ENCODE assay signal across 9 cellular contexts in the genomic region with DNA sequence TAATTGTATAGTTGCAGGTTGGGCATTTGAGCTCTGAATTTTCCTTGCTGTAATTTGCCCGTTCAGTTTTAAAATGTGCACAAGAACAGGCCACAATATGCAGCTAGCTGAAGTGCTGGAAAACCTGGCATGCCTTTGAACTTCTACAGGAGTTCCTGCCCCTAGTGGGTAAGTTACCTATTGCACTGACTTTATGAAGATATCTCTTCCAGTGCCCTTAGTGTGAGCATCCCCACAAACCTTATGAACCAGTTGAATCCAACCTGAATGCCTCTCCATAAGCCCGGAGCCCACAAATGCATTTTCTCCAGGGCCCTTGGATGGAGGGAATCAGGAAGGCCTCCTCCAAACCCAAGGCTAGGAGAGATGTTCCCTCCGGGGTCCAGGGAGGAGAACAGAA.
DNase-seq lines count a peak whose midpoint lies in the region; ATAC-seq, FAIRE-seq and TF ChIP-seq lines count a peak whose summit lies in the region.
"Had no signal": no experiment of that assay in that cellular context is flagged by ENCODE, and none has a peak within 500 bp of the region (broad histone marks: within the 10 kb centered on the region; RNA-seq: fewer than 3 reads in every experiment).

No MANE protein-coding gene starts in this region.

- H3K36me3 ChIP-seq in BLaER1 = peaks cover 17% of the 10 kb centered on the region; the same call in 1 of the 2 replicates
- peaks cover 19 to 25% of the 10 kb centered on the region in 2 experiments for H3K36me3 ChIP-seq in SK-N-SH (replicated peaks in 1 of 2; ENCODE audit: control insufficient read depth in 1 of 2, insufficient read depth in 2 of 2, low read length in 1 of 2)

- H3K4me1 ChIP-seq in BLaER1 (peaks cover 57% of the 10 kb centered on the region), SK-N-SH (ENCODE audit: control insufficient read depth in 1 of 2, insufficient read depth in 2 of 2, low read depth in 1 of 2, low read length in 1 of 2) (peaks cover 40 to 47% of the 10 kb centered on the region in 2 experiments)

- H4K20me1 ChIP-seq in BLaER1 (no peaks in the 10 kb centered on the region), SK-N-SH (ENCODE audit: insufficient read depth) (no peaks in the 10 kb centered on the region)

- H3K9ac ChIP-seq in BLaER1 = no peak overlapping the region
- H3K9ac ChIP-seq in SK-N-SH = no peak overlapping the region

- no peak for TF ChIP-seq EP300 in SK-N-SH (IDR thresholded peaks at IDR 0.05; ENCODE audit: borderline replicate concordance in 1 of 2, low read depth in 1 of 2, low read length in 1 of 2)

- CTCF ChIA-PET in SK-N-SH (lab: Yijun Ruan, JAX) = interaction anchor here (0.6 to 1.0 kb wide), 3 partner anchors 26 to 54 kb away, joined by 3 read pairs; no protein-coding TSS in a partner anchor

- H3K4me2 ChIP-seq in BLaER1 = peak overlapping the region; percentile 66
- peak overlapping the region; percentile 73; the same call in 1 of the 2 replicates for H3K4me2 ChIP-seq in SK-N-SH

- H3K79me2 ChIP-seq in SK-N-SH (ENCODE audit: insufficient read depth) = no peaks in the 10 kb centered on the region; the same call in 1 of the 2 replicates

- H3K4me3 ChIP-seq in BLaER1 (no peak overlapping the region), SK-N-SH (ENCODE audit: low read depth in 2 of 2, low read length in 1 of 2) (no peak overlapping the region)
- H3K4me3 ChIP-seq: thoracic aorta had no signal

- DNase-seq in H54 (ENCODE audit: insufficient read length, low spot score) = no peak
- DNase-seq in SK-N-SH = no peak
- peak; percentile 25 for DNase-seq in iPS DF 19.7 (ENCODE audit: low read depth, low spot score)
- no peak for DNase-seq in activated effector memory CD4-positive, alpha-beta T cell treated with Interleukin-2 at 50 U/mL for 16 hours
- no peak for DNase-seq in stimulated activated naive CD8-positive, alpha-beta T cell treated with anti-CD3 and anti-CD28 coated beads, Interleukin-15, Interleukin-2, amounts not matched to agents 100 U/mL and 50 U/mL, for 24 hours

- H3F3A ChIP-seq in SK-N-SH (replicated peaks; ENCODE audit: insufficient read depth) = peaks cover 56% of the 10 kb centered on the region

- POLR2A ChIA-PET in SK-N-SH (lab: Yijun Ruan, JAX) = no interaction called here

- WGBS in SK-N-SH (ENCODE audit: low lambda C conversion rate) = 84% methylated on average over 3 of the region's 3 CpGs

- peak; percentile 38 for TF ChIP-seq RAD21 in SK-N-SH (IDR thresholded peaks at IDR 0.05; ENCODE audit: low read length)

- H3K9me2 ChIP-seq in SK-N-SH = no peaks in the 10 kb centered on the region

- no peaks in the 10 kb centered on the region for H3K9me3 ChIP-seq in BLaER1
- no peaks in the 10 kb centered on the region for H3K9me3 ChIP-seq in SK-N-SH
- H3K9me3 ChIP-seq: thoracic aorta had no signal

- ATAC-seq in HG03439 (IDR thresholded peaks at IDR 0.05; ENCODE audit: unreplicated experiment) = no peak
- ATAC-seq in GM21619 (IDR thresholded peaks at IDR 0.05; ENCODE audit: unreplicated experiment) = no peak
- no peak for ATAC-seq in stimulated activated naive CD8-positive, alpha-beta T cell treated with anti-CD3 and anti-CD28 coated beads, Interleukin-15, Interleukin-2, amounts not matched to agents 100 U/mL and 50 U/mL, for 24 hours

- peak; percentile 56 for TF ChIP-seq CTCF in SK-N-SH (IDR thresholded peaks at IDR 0.05)

- FAIRE-seq in H54 (lab: Jason Lieb, UNC) = peak; percentile 66

- no peak overlapping the region for H2AFZ ChIP-seq in SK-N-SH (ENCODE audit: low read depth)

- H3K27me3 ChIP-seq in BLaER1 = no peaks in the 10 kb centered on the region
- no peaks in the 10 kb centered on the region for H3K27me3 ChIP-seq in SK-N-SH (ENCODE audit: insufficient read depth)

- H3K27ac ChIP-seq in BLaER1 (peak overlapping the region; percentile 32; the same call in 1 of the 2 replicates), SK-N-SH (ENCODE audit: low read depth in 2 of 2, low read length in 1 of 2) (peak overlapping the region; percentile 91 to 95)
- H3K27ac ChIP-seq: thoracic aorta had no signal

- no peak for TF ChIP-seq POLR2A in H54 (IDR thresholded peaks at IDR 0.05; ENCODE audit: low read depth, low read length)

TF ChIP-seq in SK-N-SH, 30 proteins besides CTCF, POLR2A, EP300 and RAD21:
- TF ChIP-seq MXI1 (IDR thresholded peaks at IDR 0.05; ENCODE audit: low read depth, low read length) = no peak
- TF ChIP-seq SMC3 (IDR thresholded peaks at IDR 0.05; ENCODE audit: low read depth, low read length) = peak; percentile 24; the same call in 1 of the 2 replicates
- no peak for TF ChIP-seq RCOR1 (IDR thresholded peaks at IDR 0.05; ENCODE audit: low read length)
TF ChIP-seq in SK-N-SH: peak in this region for 1.
